Comparison of ENCODE assay signal across 14 cellular contexts in genomic region chr10:21176934-21177480, GRCh38.
"Had no signal": no experiment of that assay in that cellular context is flagged by ENCODE, and none has a peak within 500 bp of the region (broad histone marks: within the 10 kb centered on the region; RNA-seq: fewer than 3 reads in every experiment).

No MANE protein-coding gene starts in this region.

- H2AFZ ChIP-seq: hepatocyte had no signal

- DNase-seq: activated CD4-positive, alpha-beta T cell treated with anti-CD3 and anti-CD28 coated beads for 36 hours; activated CD4-positive, alpha-beta T cell treated with anti-CD3 and anti-CD28 coated beads, Interleukin-2, amount 50 U/mL, for 48 hours; dorsolateral prefrontal cortex; foreskin keratinocyte; lower lobe of right lung; natural killer cell; nucleus accumbens; sigmoid colon; stimulated activated CD4-positive, alpha-beta T cell treated with anti-CD3 and anti-CD28 coated beads, Interleukin-4, amount 100 ng/mL, for 24 hours had no signal

- H3K79me2 ChIP-seq: hepatocyte had no signal

- ATAC-seq: activated CD4-positive, alpha-beta T cell treated with anti-CD3 and anti-CD28 coated beads for 36 hours; foreskin keratinocyte; lower lobe of right lung; natural killer cell; stimulated activated effector memory CD8-positive, alpha-beta T cell treated with anti-CD3 and anti-CD28 coated beads, Interleukin-12 subunit alpha, Interleukin-12 subunit beta, amount 100 ng/mL, for 72 hours had no signal

- H3K27ac ChIP-seq: epithelial cell of prostate, foreskin keratinocyte, hepatocyte, sigmoid colon had no signal

- H3K36me3 ChIP-seq: lower lobe of right lung, sigmoid colon had no signal

- H3K9me3 ChIP-seq: lower lobe of right lung had no signal

- H3K4me1 ChIP-seq: foreskin keratinocyte had no signal

- FAIRE-seq: colon, TTC549 had no signal

- H3K4me2 ChIP-seq: hepatocyte had no signal

- H3K4me3 ChIP-seq: dorsolateral prefrontal cortex, hepatocyte, lower lobe of right lung, sigmoid colon had no signal
